Comparison of ENCODE assay signal across 8 cellular contexts in the genomic region with DNA sequence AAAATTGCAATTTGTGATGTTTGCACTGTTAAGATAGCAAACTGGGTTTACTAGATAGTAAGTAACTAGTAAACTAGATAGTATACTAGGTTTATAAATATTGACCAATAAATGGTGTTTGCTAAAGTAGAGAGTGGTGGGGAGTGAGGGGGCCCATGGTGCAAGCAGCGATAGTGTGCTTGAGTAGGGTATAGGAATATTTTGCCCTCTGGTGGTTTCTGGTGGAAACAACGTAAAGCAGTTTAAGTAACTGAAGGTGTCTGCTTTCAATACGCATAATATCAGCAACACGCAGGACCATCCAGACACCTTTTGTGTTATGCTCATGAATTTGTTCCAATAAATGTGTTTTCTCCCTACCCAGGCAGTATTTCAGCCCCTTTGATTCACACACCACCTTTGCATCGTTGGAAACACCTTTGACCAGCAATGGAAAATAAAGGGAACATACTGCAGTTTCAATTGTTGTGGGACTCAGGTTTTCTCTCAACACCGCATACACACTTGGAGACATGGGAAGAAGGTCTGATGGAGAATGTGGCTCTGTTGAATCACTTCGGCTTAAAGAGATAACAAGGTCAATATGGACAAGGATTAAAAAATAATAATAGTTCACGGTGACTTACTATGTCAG. TPM values are rescaled to one million over a fixed set of nuclear protein-coding genes. Genes with fewer than 3 reads are reported as not detected.
DNase-seq lines count a peak whose midpoint lies in the region; ATAC-seq, FAIRE-seq and TF ChIP-seq lines count a peak whose summit lies in the region.

No MANE protein-coding gene starts in this region.

- intact Hi-C loops in HepG2 (cut with micrococcal nuclease; ENCODE audit: unreplicated experiment), result loop anchor here (1.0 to 10.0 kb wide), 4 partner anchors 17 to 249 kb away; no protein-coding TSS in a partner anchor

- H3K36me3 ChIP-seq in OCI-LY1 (ENCODE audit: insufficient read depth, low read length) (no peaks in the 10 kb centered on the region), HepG2 (replicated peaks in 1 of 2; ENCODE audit: control insufficient read depth in 1 of 2, insufficient read depth in 2 of 2, low read length in 2 of 2) (no peaks in the 10 kb centered on the region)

- TF ChIP-seq CTCF in OCI-LY1 (IDR thresholded peaks at IDR 0.05; ENCODE audit: low read length) (peak; percentile 80), brain (conservative IDR thresholded peaks at IDR 0.05) (peak; percentile 67 to 79), HepG2 (CRISPR knock-in tag; IDR thresholded peaks at IDR 0.05) (peak; percentile 80)

- H3K4me1 Mint-ChIP-seq in activated T-cell treated with anti-CD3 and anti-CD28 coated beads, Interleukin-2, amount 50 U/mL, for 24 hours (ENCODE audit: low read depth), result peaks cover 49% of the 10 kb centered on the region
- no peaks in the 10 kb centered on the region for H3K4me1 Mint-ChIP-seq in brain

- no peak overlapping the region for H3K4me3 Mint-ChIP-seq in activated T-cell treated with anti-CD3 and anti-CD28 coated beads, Interleukin-2, amount 50 U/mL, for 24 hours
- no peak overlapping the region for H3K4me3 Mint-ChIP-seq in brain

- TF ChIP-seq RAD21 in HepG2 (CRISPR knock-in tag; IDR thresholded peaks at IDR 0.05), result peak; percentile 53; the same call in 1 of the 2 replicates

- no peak for TF ChIP-seq POLR2A in HepG2 (IDR thresholded peaks at IDR 0.05; ENCODE audit: insufficient read depth in 1 of 2, low read depth in 2 of 2, low read length in 2 of 2)

- in situ Hi-C loops in HepG2 (cut with HindIII; ENCODE audit: extremely low pct_ligation_motif_present, low pct_unique_long_range_greater_than_20kb), result loop anchor here (5.0 kb wide), 1 partner anchor 248 kb away; no protein-coding TSS in a partner anchor

- H2AFZ ChIP-seq in OCI-LY1 (ENCODE audit: low read length), result no peak overlapping the region
- H2AFZ ChIP-seq in HepG2 (ENCODE audit: low read length), result peak overlapping the region; percentile 87

- H3K9ac ChIP-seq in OCI-LY1 (ENCODE audit: low read length) (no peak overlapping the region), HepG2 (ENCODE audit: insufficient read depth, low read depth, low read length) (no peak overlapping the region)

- peak; percentile 84 for FAIRE-seq in HepG2 (lab: Jason Lieb, UNC)
- FAIRE-seq in urothelium cell line (lab: Jason Lieb, UNC), result peak; percentile 59

- ATAC-seq in GM21423 (IDR thresholded peaks at IDR 0.05; ENCODE audit: unreplicated experiment), result peak; percentile 91
- peak; percentile 81 for ATAC-seq in HG03565 (IDR thresholded peaks at IDR 0.05; ENCODE audit: unreplicated experiment)
- peak; percentile 95 for ATAC-seq in HepG2

- H3K9me3 Mint-ChIP-seq in activated T-cell treated with anti-CD3 and anti-CD28 coated beads, Interleukin-2, amount 50 U/mL, for 24 hours, result no peaks in the 10 kb centered on the region
- H3K9me3 Mint-ChIP-seq in brain, result no peaks in the 10 kb centered on the region

- H3K79me2 ChIP-seq in OCI-LY1 (ENCODE audit: insufficient read depth, low read length), result no peaks in the 10 kb centered on the region
- no peaks in the 10 kb centered on the region for H3K79me2 ChIP-seq in HepG2 (ENCODE audit: insufficient read depth, low read length)

- TF ChIP-seq EP300 in HepG2 (IDR thresholded peaks at IDR 0.05; ENCODE audit: low read depth in 2 of 2, low read length in 2 of 2) (no peak), HepG2 (CRISPR knock-in tag; IDR thresholded peaks at IDR 0.05; ENCODE audit: borderline replicate concordance) (no peak)

- H3K9me2 ChIP-seq in OCI-LY1 (ENCODE audit: low read depth, low read length), result no peaks in the 10 kb centered on the region

- no peak overlapping the region for H3K4me2 ChIP-seq in OCI-LY1 (ENCODE audit: low read length)
- H3K4me2 ChIP-seq in HepG2 (ENCODE audit: low read depth, low read length), result peak overlapping the region; percentile 82

- no peak for DNase-seq in activated T-cell treated with anti-CD3 and anti-CD28 coated beads, Interleukin-2, amount 50 U/mL, for 24 hours
- no peak for DNase-seq in activated T-cell treated with anti-CD3 and anti-CD28 coated beads, Interleukin-2, amount 50 U/mL, for 1 hour
- DNase-seq in HepG2 (ENCODE audit: low spot score) (peak; percentile 52), urothelium cell line (ENCODE audit: low spot score) (peak; percentile 53)

- H3K27ac Mint-ChIP-seq in activated T-cell treated with anti-CD3 and anti-CD28 coated beads, Interleukin-2, amount 50 U/mL, for 24 hours, result peak overlapping the region; percentile 39
- no peak overlapping the region for H3K27ac Mint-ChIP-seq in brain

- H3K27ac ChIP-seq in OCI-LY1 (ENCODE audit: low read depth, low read length, poor library complexity, severe bottlenecking) (no peak overlapping the region), HepG2 (ENCODE audit: extremely low read length, insufficient read depth, low read length) (no peak overlapping the region)

- no peaks in the 10 kb centered on the region for H3F3A ChIP-seq in OCI-LY1 (ENCODE audit: insufficient read depth, low read length)

- CTCF ChIA-PET in HepG2 (lab: Yijun Ruan, JAX; ENCODE audit: low intra/inter-chr PET ratio, low total read pairs), result interaction anchor here (0.9 to 2.5 kb wide), 3 partner anchors 11 to 249 kb away, joined by 3 to 21 read pairs (median 4); no protein-coding TSS in a partner anchor

- POLR2A ChIA-PET in HepG2 (lab: Yijun Ruan, JAX), result no interaction called here

- H3K9me3 ChIP-seq in OCI-LY1 (ENCODE audit: low read length), result no peaks in the 10 kb centered on the region
- no peaks in the 10 kb centered on the region for H3K9me3 ChIP-seq in HepG2 (ENCODE audit: low read length)

- H3K4me1 ChIP-seq in OCI-LY1 (ENCODE audit: insufficient read depth, low read length, severe bottlenecking) (no peaks in the 10 kb centered on the region), HepG2 (ENCODE audit: insufficient read depth, low read length) (peaks cover 32% of the 10 kb centered on the region)

- peaks cover 90% of the 10 kb centered on the region for H3K36me3 Mint-ChIP-seq in activated T-cell treated with anti-CD3 and anti-CD28 coated beads, Interleukin-2, amount 50 U/mL, for 24 hours (ENCODE audit: low read depth)
- H3K36me3 Mint-ChIP-seq in brain, result no peaks in the 10 kb centered on the region

- no TSS peak for BruUV-seq in HepG2 (replicated peaks; lab: Mats Ljungman, UMichigan)

- H3K27me3 Mint-ChIP-seq in activated T-cell treated with anti-CD3 and anti-CD28 coated beads, Interleukin-2, amount 50 U/mL, for 24 hours, result no peaks in the 10 kb centered on the region
- peaks cover 4% of the 10 kb centered on the region for H3K27me3 Mint-ChIP-seq in brain

- H3K4me3 ChIP-seq in OCI-LY1 (ENCODE audit: low read depth, low read length, poor library complexity, severe bottlenecking) (no peak overlapping the region), HepG2 (replicated peaks in 1 of 3; ENCODE audit: insufficient read depth in 1 of 3, low read depth in 2 of 3, low read length in 3 of 3) (no peak overlapping the region; a peak in 1 of 6 replicates)

- H4K20me1 ChIP-seq in OCI-LY1 (ENCODE audit: insufficient read depth, low read length) (no peaks in the 10 kb centered on the region), HepG2 (ENCODE audit: insufficient read depth, low read length) (no peaks in the 10 kb centered on the region)

- no peaks in the 10 kb centered on the region for H3K27me3 ChIP-seq in OCI-LY1 (ENCODE audit: insufficient read depth, low read length)
- H3K27me3 ChIP-seq in HepG2 (ENCODE audit: control insufficient read depth in 1 of 2, insufficient read depth in 2 of 2, low read length in 2 of 2), result no peaks in the 10 kb centered on the region

- WGBS in HepG2 (ENCODE audit: low lambda C conversion rate), result 12% methylated on average over 8 of the region's 8 CpGs

TF ChIP-seq in HepG2, 621 proteins besides CTCF, POLR2A, EP300 and RAD21 (continues in another document):
- TF ChIP-seq PCBP1 (IDR thresholded peaks at IDR 0.05; ENCODE audit: borderline replicate concordance, low read depth, low read length) (no peak), BCL6 (CRISPR knock-in tag; IDR thresholded peaks at IDR 0.05) (peak; percentile 23; the same call in 1 of the 2 replicates), FOXP1 (IDR thresholded peaks at IDR 0.05) (no peak), FOXP1 (CRISPR knock-in tag; IDR thresholded peaks at IDR 0.05) (no peak), TARDBP (CRISPR knock-in tag; IDR thresholded peaks at IDR 0.05) (no peak), STAG1 (CRISPR knock-in tag; IDR thresholded peaks at IDR 0.05) (peak; percentile 71), PITX1 (CRISPR knock-in tag; IDR thresholded peaks at IDR 0.05) (no peak), PRPF4 (IDR thresholded peaks at IDR 0.05; ENCODE audit: low read depth, low read length, poor library complexity, severe bottlenecking) (no peak), CEBPG (CRISPR knock-in tag; IDR thresholded peaks at IDR 0.05) (peak; percentile 3; the same call in 1 of the 2 replicates)

RNA-seq across cellular contexts. Expression of gene STAT1, which starts 16.7 kb away (rescaled TPM):
- polyA plus RNA-seq in brain (ENCODE audit: insufficient read depth, low read depth, low replicate concordance), result 28.8 TPM
- 59.6 and 90.6 TPM in 2 replicates for total RNA-seq in HepG2 (2016; rRNA removed; fragmentation: Illumina TruSeq; extraction: Trizol)
- 5.1 and 7.1 TPM in 2 replicates for total RNA-seq in HepG2 (2016; cell fraction: cytosol; rRNA removed; fragmentation: Illumina TruSeq; extraction: Trizol; ENCODE audit: low read depth)
- 57.7 and 86.9 TPM in 2 replicates for total RNA-seq in HepG2 (2016; cell fraction: insoluble cytoplasmic fraction; rRNA removed; fragmentation: Illumina TruSeq; extraction: Trizol)
- total RNA-seq in HepG2 (2016; cell fraction: membrane; rRNA removed; fragmentation: Illumina TruSeq; extraction: Trizol), result 19.3 and 19.4 TPM in 2 replicates
- 57.3 and 58.4 TPM in 2 replicates for total RNA-seq in HepG2 (2016; cell fraction: nucleus; rRNA removed; fragmentation: Illumina TruSeq; extraction: Trizol)
- polyA plus RNA-seq in HepG2 (2011; rRNA removed), result 20.3 and 21.8 TPM in 2 replicates
- polyA plus RNA-seq in HepG2 (2011; cell fraction: cytosol; rRNA removed), result 13.9 and 15.2 TPM in 2 replicates
- polyA plus RNA-seq in HepG2 (2011; cell fraction: nucleus; rRNA removed), result 22.3 and 28.1 TPM in 2 replicates
- 24.4 and 28.8 TPM in 2 replicates for polyA plus RNA-seq in HepG2 (2012)
- polyA plus RNA-seq in HepG2 (2016; cell fraction: cytosol; fragmentation: Illumina TruSeq; extraction: Trizol; ENCODE audit: low read depth), result 2.5 and 2.7 TPM in 2 replicates
- polyA plus RNA-seq in HepG2 (2016; cell fraction: insoluble cytoplasmic fraction; fragmentation: Illumina TruSeq; extraction: Trizol; ENCODE audit: low read depth), result 75.4 and 77.9 TPM in 2 replicates
- polyA plus RNA-seq in HepG2 (2016; cell fraction: membrane; fragmentation: Illumina TruSeq; extraction: Trizol; ENCODE audit: low read depth), result 8.3 and 8.6 TPM in 2 replicates
- polyA plus RNA-seq in HepG2 (2016; cell fraction: nucleus; fragmentation: Illumina TruSeq; extraction: Trizol; ENCODE audit: insufficient read depth, low read depth), result 42.8 and 45.3 TPM in 2 replicates
- 57.6 and 62.6 TPM in 2 replicates for polyA minus RNA-seq in HepG2 (2011; rRNA and poly(A)+ RNA removed; ENCODE audit: low replicate concordance)
- polyA minus RNA-seq in HepG2 (2011; cell fraction: cytosol; rRNA and poly(A)+ RNA removed), result 30.3 and 34.4 TPM in 2 replicates
- 84.8 and 99.3 TPM in 2 replicates for polyA minus RNA-seq in HepG2 (2011; cell fraction: nucleus; rRNA and poly(A)+ RNA removed)

Comparison
In these comparisons a context has a peak if more than half of its experiments do, and no peak if none do; other contexts are left out.
1. DNase-seq: peak in HepG2 (single experiment) and urothelium cell line (single experiment); none in activated T-cell treated with anti-CD3 and anti-CD28 coated beads, Interleukin-2, amount 50 U/mL, for 24 hours (single experiment) and activated T-cell treated with anti-CD3 and anti-CD28 coated beads, Interleukin-2, amount 50 U/mL, for 1 hour (single experiment).
2. Peak in every context shown above with its lines, with median percentiles within 50 percentile points of each other: ATAC-seq and CTCF ChIP-seq.